In genomic region chr5:26024774-26025173, GRCh38 we compare ENCODE assay signal across 1 cellular context.
TF ChIP-seq lines count a peak whose summit lies in the region.

No MANE protein-coding gene starts in this region.

TF ChIP-seq in GM23338, 12 proteins besides CTCF, POLR2A, EP300 and RAD21 (continued from another document):
- no peak for TF ChIP-seq ZNF462 (CRISPR knock-in tag; IDR thresholded peaks at IDR 0.05)
- TF ChIP-seq ZNF331 (CRISPR knock-in tag; IDR thresholded peaks at IDR 0.05; ENCODE audit: low read depth) = no peak
- TF ChIP-seq NANOG (IDR thresholded peaks at IDR 0.05; ENCODE audit: borderline replicate concordance) = no peak
